10 cellular contexts compared by ENCODE assay signal in the genomic region with DNA sequence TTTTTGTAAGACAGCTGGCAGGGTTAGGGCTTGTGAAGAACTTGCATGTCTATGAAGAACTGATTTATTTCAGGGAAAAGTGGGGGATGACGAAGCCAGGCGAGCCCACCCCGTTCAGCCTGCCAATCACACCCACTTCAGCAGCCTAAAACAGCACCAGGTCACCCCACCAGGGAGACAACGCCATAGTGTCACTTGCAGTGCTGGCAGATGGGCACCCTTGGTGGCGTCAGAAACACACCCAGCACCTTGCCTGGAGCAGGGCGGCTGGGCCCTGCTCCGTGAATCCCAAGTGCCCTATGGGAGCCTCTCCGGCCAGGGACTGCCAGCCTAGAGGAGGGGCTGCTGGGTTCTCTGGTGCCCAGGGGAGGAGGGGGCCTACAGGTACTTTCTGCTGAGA. TPM values are rescaled to one million over a fixed set of nuclear protein-coding genes. Genes with fewer than 3 reads are reported as not detected.
A peak's percentile ranks its signal among the peaks of the same experiment; 100 is the strongest.
DNase-seq lines count a peak whose midpoint lies in the region; ATAC-seq and TF ChIP-seq lines count a peak whose summit lies in the region.
"Had no signal": no experiment of that assay in that cellular context is flagged by ENCODE, and none has a peak within 500 bp of the region (broad histone marks: within the 10 kb centered on the region; RNA-seq: fewer than 3 reads in every experiment).

No MANE protein-coding gene starts in this region.

- H3K9me3 ChIP-seq in CD4-positive, alpha-beta T cell (ENCODE audit: control insufficient read depth, low read length): no peaks in the 10 kb centered on the region
- H3K9me3 ChIP-seq in duodenal mucosa (ENCODE audit: control insufficient read depth in 1 of 2, low read length in 2 of 2) (no peaks in the 10 kb centered on the region), parathyroid adenoma (ENCODE audit: control insufficient read depth, low read length) (no peaks in the 10 kb centered on the region)

- DNase-seq in CD4-positive, alpha-beta T cell: no peak
- DNase-seq in NAMALWA (ENCODE audit: low spot score): peak; percentile 42
- no peak for DNase-seq in cortex of kidney (lab: John Stamatoyannopoulos, UW)
- DNase-seq in NCI-H748 treated with DMSO at 0.1 percent for 48 hours (lab: John Stamatoyannopoulos, UW): no peak
- DNase-seq: brain microvascular endothelial cell; stimulated activated CD4-positive, alpha-beta T cell treated with anti-CD3 and anti-CD28 coated beads, Interleukin-1b, Interleukin-23, amount 100 ng/mL, for 48 hours had no signal

- peaks cover 42% of the 10 kb centered on the region for H3K36me3 Mint-ChIP-seq in CD4-positive, alpha-beta T cell (ENCODE audit: low read depth)

- POLR2A ChIA-PET in CD4-positive, alpha-beta T cell (lab: Charles Lee): no interaction called here

- H3K79me2 ChIP-seq in parathyroid adenoma: no peaks in the 10 kb centered on the region

- no peak for TF ChIP-seq CTCF in CD4-positive, alpha-beta T cell (IDR thresholded peaks at IDR 0.05)
- no peak for TF ChIP-seq CTCF in parathyroid adenoma (IDR thresholded peaks at IDR 0.05)

- H3K27me3 Mint-ChIP-seq in CD4-positive, alpha-beta T cell: no peaks in the 10 kb centered on the region

- H3K36me3 ChIP-seq in duodenal mucosa (ENCODE audit: control insufficient read depth in 1 of 2, insufficient read depth in 2 of 2, low read length in 2 of 2): peaks cover 21 to 38% of the 10 kb centered on the region in 2 donors
- no peaks in the 10 kb centered on the region for H3K36me3 ChIP-seq in parathyroid adenoma (ENCODE audit: control insufficient read depth, insufficient read depth, low read length)

- no peak overlapping the region for H3K4me2 ChIP-seq in parathyroid adenoma (ENCODE audit: low read length)

- H2AFZ ChIP-seq in parathyroid adenoma: no peak overlapping the region

- H3K27ac Mint-ChIP-seq in CD4-positive, alpha-beta T cell: peak overlapping the region; percentile 87

- H3K9me3 Mint-ChIP-seq in CD4-positive, alpha-beta T cell: no peaks in the 10 kb centered on the region

- peaks cover 47% of the 10 kb centered on the region for H3K4me1 Mint-ChIP-seq in CD4-positive, alpha-beta T cell (ENCODE audit: low read depth)

- H3K4me3 ChIP-seq in duodenal mucosa (ENCODE audit: low read depth in 1 of 2, low read length in 2 of 2) (no peak overlapping the region), parathyroid adenoma (ENCODE audit: low read depth, low read length) (no peak overlapping the region)

- peak overlapping the region; percentile 46 for H3K4me3 Mint-ChIP-seq in CD4-positive, alpha-beta T cell

- CTCF ChIA-PET in CD4-positive, alpha-beta T cell (lab: Charles Lee): no interaction called here

- peak overlapping the region; percentile 29 to 81 for H3K9ac ChIP-seq in duodenal mucosa (ENCODE audit: low read depth in 1 of 2, low read length in 2 of 2)
- H3K9ac ChIP-seq in parathyroid adenoma: no peak overlapping the region

- H3K4me1 ChIP-seq in duodenal mucosa (ENCODE audit: control insufficient read depth in 1 of 2, insufficient read depth in 2 of 2, low read length in 2 of 2): peaks cover 42 to 49% of the 10 kb centered on the region in 2 donors
- H3K4me1 ChIP-seq in parathyroid adenoma: no peaks in the 10 kb centered on the region

- intact Hi-C loops in CD4-positive, alpha-beta T cell (cut with DNase I, micrococcal nuclease): loop anchor here in 1 of 2 experiments (5.0 kb wide), 1 partner anchor 124 kb away; no protein-coding TSS in a partner anchor

- ATAC-seq in CD4-positive, alpha-beta T cell (ENCODE audit: poor library complexity): no peak
- no peak for ATAC-seq in GM19035 (IDR thresholded peaks at IDR 0.05; ENCODE audit: unreplicated experiment)
- no peak for ATAC-seq in HG03342 (IDR thresholded peaks at IDR 0.05; ENCODE audit: unreplicated experiment)

- no peaks in the 10 kb centered on the region for H3K27me3 ChIP-seq in CD4-positive, alpha-beta T cell (ENCODE audit: control insufficient read depth, insufficient read depth, low read length)
- H3K27me3 ChIP-seq in duodenal mucosa (ENCODE audit: control insufficient read depth in 1 of 2, insufficient read depth in 2 of 2, low read length in 2 of 2): no peaks in the 10 kb centered on the region
- H3K27me3 ChIP-seq in parathyroid adenoma (ENCODE audit: control insufficient read depth, insufficient read depth, low read length): no peaks in the 10 kb centered on the region
- H3K27me3 ChIP-seq: brain microvascular endothelial cell had no signal

- H3K27ac ChIP-seq in CD4-positive, alpha-beta T cell (ENCODE audit: low read depth, low read length): peak overlapping the region; percentile 69
- H3K27ac ChIP-seq in duodenal mucosa (ENCODE audit: low read depth, low read length): no peak overlapping the region
- H3K27ac ChIP-seq in parathyroid adenoma: peak overlapping the region; percentile 59
- H3K27ac ChIP-seq: brain microvascular endothelial cell had no signal

RNA-seq across cellular contexts. Expression of gene NADK, which starts 5.0 kb away (rescaled TPM):
- 10 to 100 TPM; 19.9 to 25.1 TPM for total RNA-seq in CD4-positive, alpha-beta T cell

RNA-seq across cellular contexts. Expression of gene CDK11A, which starts 59.2 kb away (rescaled TPM):
- 100 to 1,000 TPM; 206 to 217 TPM for total RNA-seq in CD4-positive, alpha-beta T cell
